ENCODE assay signal across 9 cellular contexts in the genomic region with DNA sequence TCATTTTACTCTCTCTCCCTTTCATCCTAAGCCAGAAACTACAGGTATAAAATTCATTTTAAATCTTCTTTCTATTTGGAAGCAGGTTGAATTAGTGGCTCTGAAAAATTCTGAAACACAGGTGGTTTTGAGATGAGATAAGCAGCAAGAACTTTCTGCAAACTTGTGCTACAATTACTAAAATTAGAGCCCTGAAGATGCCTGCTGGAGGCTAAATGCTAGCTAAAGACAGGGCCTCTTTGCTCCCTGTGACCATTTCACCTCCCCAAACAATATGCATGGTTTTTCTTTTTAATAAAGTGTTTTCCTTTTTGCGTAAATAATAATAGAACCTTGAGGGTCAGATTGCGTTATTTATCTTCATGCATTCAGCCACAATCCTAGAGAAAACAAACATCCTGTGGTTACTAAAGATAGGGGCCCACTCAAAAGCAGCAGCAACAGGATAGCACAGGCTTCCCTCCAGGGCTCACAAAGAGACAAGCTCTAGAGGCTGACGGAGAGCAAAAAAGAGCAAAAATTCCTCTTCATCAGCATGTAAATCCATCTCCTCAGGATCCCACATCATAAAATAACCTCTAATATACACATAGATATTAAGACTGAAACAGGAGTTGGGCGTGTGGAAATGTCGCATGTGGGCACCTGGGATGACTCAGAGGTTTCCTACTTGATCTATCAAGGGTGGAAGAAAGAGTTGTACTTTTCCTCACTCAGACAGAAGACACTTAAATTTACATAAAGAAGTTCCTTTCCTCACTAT. TPM values are rescaled to one million over a fixed set of nuclear protein-coding genes. Genes with fewer than 3 reads are reported as not detected.
DNase-seq lines count a peak whose midpoint lies in the region; ATAC-seq, FAIRE-seq and TF ChIP-seq lines count a peak whose summit lies in the region.
"Had no signal": no experiment of that assay in that cellular context is flagged by ENCODE, and none has a peak within 500 bp of the region (broad histone marks: within the 10 kb centered on the region; RNA-seq: fewer than 3 reads in every experiment).

No MANE protein-coding gene starts in this region.

- no peak for TF ChIP-seq POLR2A in A549 (IDR thresholded peaks at IDR 0.05; ENCODE audit: low read length)

- H3K4me3 ChIP-seq in A549 (no peak overlapping the region), skeletal muscle satellite cell (ENCODE audit: low read length) (no peak overlapping the region)
- no peak overlapping the region for H3K4me3 ChIP-seq in effector memory CD4-positive, alpha-beta T cell (ENCODE audit: insufficient read depth, low read depth, low read length, poor library complexity, severe bottlenecking)

- H3K9me3 Mint-ChIP-seq in activated T-helper 17 cell treated with anti-CD3 and anti-CD28 coated beads, Interleukin-2, amount 50 U/mL, for 72 hours = no peaks in the 10 kb centered on the region
- H3K9me3 Mint-ChIP-seq: central memory CD8-positive, alpha-beta T cell had no signal

- H3K4me1 ChIP-seq in A549 (peaks cover 38% of the 10 kb centered on the region), skeletal muscle satellite cell (ENCODE audit: control insufficient read depth, insufficient read depth, low read length) (peaks cover 34% of the 10 kb centered on the region)
- no peaks in the 10 kb centered on the region for H3K4me1 ChIP-seq in effector memory CD4-positive, alpha-beta T cell (ENCODE audit: control insufficient read depth, insufficient read depth, low read length, poor library complexity, severe bottlenecking)

- POLR2A ChIA-PET in A549 (lab: Yijun Ruan, JAX) = interaction anchor here (1.0 to 1.7 kb wide), 2 partner anchors 69 to 119 kb away, joined by 3 to 8 read pairs; partner anchors contain the start of gene HPS3

- CTCF ChIA-PET in A549 (lab: Yijun Ruan, JAX) = interaction anchor here (1.3 kb wide), 1 partner anchor 128 kb away, joined by 7 read pairs; no protein-coding TSS in a partner anchor

- no peak for TF ChIP-seq CTCF in A549 (IDR thresholded peaks at IDR 0.05)

- TF ChIP-seq RAD21 in A549 (conservative IDR thresholded peaks at IDR 0.05 in 1 of 2, IDR thresholded peaks at IDR 0.05 in 1 of 2) = no peak

- H3K27me3 ChIP-seq in skeletal muscle satellite cell (ENCODE audit: control insufficient read depth, insufficient read depth, low read length) = no peaks in the 10 kb centered on the region
- H3K27me3 ChIP-seq in effector memory CD4-positive, alpha-beta T cell (replicated peaks; ENCODE audit: control insufficient read depth, insufficient read depth, low read length, poor library complexity, severe bottlenecking) = no peaks in the 10 kb centered on the region

- DNase-seq in A549 (ENCODE audit: low read depth in 1 of 2, low spot score in 1 of 2) (no peak), occipital lobe (lab: John Stamatoyannopoulos, UW) (no peak), AG08396 (ENCODE audit: low spot score) (no peak)
- no peak for DNase-seq in effector memory CD4-positive, alpha-beta T cell

- H3K9ac ChIP-seq in skeletal muscle satellite cell (ENCODE audit: low read depth, low read length) = no peak overlapping the region

- TF ChIP-seq EP300 in A549 (IDR thresholded peaks at IDR 0.05) = no peak

- peaks cover 14% of the 10 kb centered on the region for H3K4me1 Mint-ChIP-seq in activated T-helper 17 cell treated with anti-CD3 and anti-CD28 coated beads, Interleukin-2, amount 50 U/mL, for 72 hours

- peaks cover 28% of the 10 kb centered on the region for H3K27me3 Mint-ChIP-seq in activated T-helper 17 cell treated with anti-CD3 and anti-CD28 coated beads, Interleukin-2, amount 50 U/mL, for 72 hours
- H3K27me3 Mint-ChIP-seq: central memory CD8-positive, alpha-beta T cell had no signal

- no peaks in the 10 kb centered on the region for H3K36me3 Mint-ChIP-seq in activated T-helper 17 cell treated with anti-CD3 and anti-CD28 coated beads, Interleukin-2, amount 50 U/mL, for 72 hours (ENCODE audit: low read depth)

- H3K4me3 Mint-ChIP-seq in activated T-helper 17 cell treated with anti-CD3 and anti-CD28 coated beads, Interleukin-2, amount 50 U/mL, for 72 hours = peak overlapping the region; percentile 29
- H3K4me3 Mint-ChIP-seq: central memory CD8-positive, alpha-beta T cell had no signal

- no peaks in the 10 kb centered on the region for H3K9me3 ChIP-seq in A549
- no peaks in the 10 kb centered on the region for H3K9me3 ChIP-seq in skeletal muscle satellite cell (replicated peaks; ENCODE audit: low read length)
- no peaks in the 10 kb centered on the region for H3K9me3 ChIP-seq in effector memory CD4-positive, alpha-beta T cell (ENCODE audit: control insufficient read depth, low read length)

- H3K27ac ChIP-seq in A549 = peak overlapping the region; percentile 37 to 47
- no peak overlapping the region for H3K27ac ChIP-seq in effector memory CD4-positive, alpha-beta T cell (ENCODE audit: insufficient read depth, low read length, poor library complexity, severe bottlenecking)

- 32% methylated on average over 5 of the region's 5 CpGs for WGBS in A549 (ENCODE audit: missing lambda C conversion rate)

- H3K4me2 ChIP-seq in A549 (peak overlapping the region; percentile 65), skeletal muscle satellite cell (ENCODE audit: low read length) (peak overlapping the region; percentile 22)

- peak overlapping the region; percentile 2 for H3K27ac Mint-ChIP-seq in activated T-helper 17 cell treated with anti-CD3 and anti-CD28 coated beads, Interleukin-2, amount 50 U/mL, for 72 hours

- no peak for FAIRE-seq in A549 (lab: Jason Lieb, UNC)

- H3K36me3 ChIP-seq in skeletal muscle satellite cell (ENCODE audit: insufficient read depth, low read length) = no peaks in the 10 kb centered on the region
- H3K36me3 ChIP-seq in effector memory CD4-positive, alpha-beta T cell (ENCODE audit: control insufficient read depth, insufficient read depth, low read length) = no peaks in the 10 kb centered on the region

- peak in 1 of 2 experiments; percentile 58; a peak in 3 of 6 replicates for ATAC-seq in A549
- peak; percentile 57 for ATAC-seq in GM18909 (IDR thresholded peaks at IDR 0.05; ENCODE audit: poor library complexity, unreplicated experiment)
- peak; percentile 54 for ATAC-seq in HG03108 (IDR thresholded peaks at IDR 0.05; ENCODE audit: unreplicated experiment)
- ATAC-seq in activated T-helper 17 cell treated with anti-CD3 and anti-CD28 coated beads, Interleukin-2, amount 50 U/mL, for 72 hours (replicated peaks) = peak; percentile 85

TF ChIP-seq in A549, 52 proteins besides CTCF, POLR2A, EP300 and RAD21 (continues in another document):
- TF ChIP-seq HEYL (CRISPR knock-in tag; IDR thresholded peaks at IDR 0.05) (no peak), ELK1 (IDR thresholded peaks at IDR 0.05; ENCODE audit: low read depth, low read length) (no peak), EHMT2 (IDR thresholded peaks at IDR 0.05; ENCODE audit: low read depth) (no peak), CHD4 (IDR thresholded peaks at IDR 0.05; ENCODE audit: borderline replicate concordance) (no peak), CEBPB (IDR thresholded peaks at IDR 0.05) (0 out of 4 replicates have a peak, but pooled peaks of 1 of the 2 experiments have one; percentile 6), CBX2 (IDR thresholded peaks at IDR 0.05; ENCODE audit: borderline replicate concordance, low read depth) (no peak), BHLHE40 (IDR thresholded peaks at IDR 0.05; ENCODE audit: low read depth, low read length) (no peak), HMGXB4 (CRISPR knock-in tag; IDR thresholded peaks at IDR 0.05; ENCODE audit: borderline replicate concordance) (no peak), FOXS1 (CRISPR knock-in tag; IDR thresholded peaks at IDR 0.05) (no peak), MYC (IDR thresholded peaks at IDR 0.05; ENCODE audit: borderline replicate concordance, low read length) (no peak), HOXA7 (CRISPR knock-in tag; IDR thresholded peaks at IDR 0.05) (no peak), RCOR1 (IDR thresholded peaks at IDR 0.05; ENCODE audit: low read depth, low read length) (no peak), RARB (CRISPR knock-in tag; IDR thresholded peaks at IDR 0.05) (no peak)

RNA-seq across cellular contexts. Expression of gene CP, which starts 26.5 kb away (rescaled TPM):
- 42.6 and 60.3 TPM in 2 replicates for polyA plus RNA-seq in A549 (2011; rRNA removed)
- polyA plus RNA-seq in A549 (2012; cell fraction: cytosol; rRNA removed) = 0.75 and 1.0 TPM in 2 replicates
- 0.79 and 0.92 TPM in 2 replicates for polyA plus RNA-seq in A549 (2012; cell fraction: nucleus; rRNA removed)
- polyA plus RNA-seq in A549 (2017; fragmentation: RNase III; extraction: RNeasy Plus Mini Kit Qiagen cat#74134 plus additional on column Dnase treatment) = 2.6 to 5.2 TPM (median 5.1 TPM) in 3 replicates
- polyA minus RNA-seq in A549 (2011; rRNA and poly(A)+ RNA removed) = 25.6 and 34.4 TPM in 2 replicates
- not detected for total RNA-seq in activated T-helper 17 cell treated with anti-CD3 and anti-CD28 coated beads, Interleukin-2, amount 50 U/mL, for 72 hours
- under 0.01 TPM in 1 of 2 replicates, not detected in the other for total RNA-seq in skeletal muscle satellite cell (2012; rRNA removed)
- total RNA-seq in occipital lobe = 1.7 TPM
